Comparison of ENCODE assay signal across 17 cellular contexts in genomic region chr11:63779044-63779443, GRCh38. TPM values are rescaled to one million over a fixed set of nuclear protein-coding genes. Genes with fewer than 3 reads are reported as not detected.
DNase-seq lines count a peak whose midpoint lies in the region; ATAC-seq and TF ChIP-seq lines count a peak whose summit lies in the region.
"Had no signal": no experiment of that assay in that cellular context is flagged by ENCODE, and none has a peak within 500 bp of the region (broad histone marks: within the 10 kb centered on the region; RNA-seq: fewer than 3 reads in every experiment).

No MANE protein-coding gene starts in this region.

- H3K9ac ChIP-seq in IMR-90 (ENCODE audit: low read depth, low read length): no peak overlapping the region

- no peak overlapping the region for H3K27ac ChIP-seq in IMR-90 (ENCODE audit: insufficient read depth, low read length)
- H3K27ac ChIP-seq: HL-60, RWPE1, SJSA1 had no signal

- no peak overlapping the region for H2BK5ac ChIP-seq in IMR-90 (ENCODE audit: low read depth, low read length, poor library complexity, severe bottlenecking)

- H3K4me1 ChIP-seq in IMR-90 (ENCODE audit: control insufficient read depth, insufficient read depth, low read length): peaks cover 2% of the 10 kb centered on the region; the same call in 1 of the 2 replicates

- H3K4me2 ChIP-seq in IMR-90 (ENCODE audit: low read depth, low read length): no peak overlapping the region

- BruUV-seq in IMR-90 (replicated peaks; lab: Mats Ljungman, UMichigan): no TSS peak

- H2AK5ac ChIP-seq in IMR-90 (ENCODE audit: low read depth, low read length): no peak overlapping the region

- H3K79me1 ChIP-seq in IMR-90 (ENCODE audit: low read depth in 1 of 2, low read length in 2 of 2): no peaks in the 10 kb centered on the region

- H3K36me3 Mint-ChIP-seq in chondrocyte (ENCODE audit: low read depth): no peaks in the 10 kb centered on the region
- H3K36me3 Mint-ChIP-seq: CD4-positive, CD25-positive, alpha-beta regulatory T cell had no signal

- H3K9me3 Mint-ChIP-seq in chondrocyte (ENCODE audit: low read depth): no peaks in the 10 kb centered on the region

- no peaks in the 10 kb centered on the region for H3K9me1 ChIP-seq in IMR-90 (ENCODE audit: insufficient read depth, low read length)

- no peaks in the 10 kb centered on the region; the same call in 1 of the 2 replicates for H3K27me3 ChIP-seq in IMR-90 (ENCODE audit: control insufficient read depth, insufficient read depth, low read length)
- H3K27me3 ChIP-seq: SJSA1 had no signal

- no peak overlapping the region for H3K23ac ChIP-seq in IMR-90 (ENCODE audit: low read depth, low read length)

- no CpG with 5 or more reads among the region's 2 CpGs for WGBS in IMR-90 (ENCODE audit: extremely low coverage in 2 of 2, insufficient read length in 1 of 2), 2 experiments

- intact Hi-C loops in IMR-90 (cut with micrococcal nuclease): no loop called here

- no peak overlapping the region for H3K18ac ChIP-seq in IMR-90 (ENCODE audit: low read depth, low read length)

- TF ChIP-seq RAD21 in IMR-90 (IDR thresholded peaks at IDR 0.05; ENCODE audit: low read length): no peak

- H3K4ac ChIP-seq in IMR-90 (ENCODE audit: low read depth, low read length): no peak overlapping the region

- no peak overlapping the region for H2BK15ac ChIP-seq in IMR-90 (ENCODE audit: low read depth, low read length)

- H3K27ac Mint-ChIP-seq in chondrocyte (ENCODE audit: unreplicated experiment): no peak overlapping the region
- H3K27ac Mint-ChIP-seq: B cell; CD4-positive, CD25-positive, alpha-beta regulatory T cell had no signal

- H2AK9ac ChIP-seq in IMR-90 (replicated peaks; ENCODE audit: low read depth, low read length, poor library complexity): no peak overlapping the region

- H3K36me3 ChIP-seq in IMR-90 (ENCODE audit: control insufficient read depth, insufficient read depth, low read length): no peaks in the 10 kb centered on the region
- H3K36me3 ChIP-seq: HAP-1, SJSA1 had no signal

- no peak for TF ChIP-seq POLR2A in IMR-90 (IDR thresholded peaks at IDR 0.05; ENCODE audit: low read depth, low read length)

- dilution Hi-C loops in IMR-90 (cut with HindIII; ENCODE audit: low sequenced_read_pairs, unreplicated experiment): no loop called here

- POLR2A ChIA-PET in IMR-90 (lab: Charles Lee; ENCODE audit: unreplicated experiment): interaction anchor here (0.6 kb wide), 1 partner anchor 165 kb away, joined by 8 read pairs; no protein-coding TSS in a partner anchor

- DNase-seq in IMR-90 (no peak), chondrocyte (ENCODE audit: low spot score) (peak; percentile 6), lung microvascular endothelial cell (ENCODE audit: low read depth in 2 of 2) (peak; percentile 62), NCI-H2171 (lab: John Stamatoyannopoulos, UW) (no peak), Ammon's horn (ENCODE audit: low spot score) (no peak)
- no peak for DNase-seq in stimulated activated CD4-positive, alpha-beta T cell treated with anti-CD3 and anti-CD28 coated beads, Interleukin-15, amount 100 ng/mL, for 24 hours
- no peak for DNase-seq in activated CD4-positive, alpha-beta T cell treated with anti-CD3 and anti-CD28 coated beads, Interleukin-2, amount 50 U/mL, for 48 hours
- DNase-seq: CD4-positive, CD25-positive, alpha-beta regulatory T cell; NCI-H1930; NCI-H446 treated with DMSO at 0.1 percent for 48 hours; NCI-H748 treated with DMSO at 0.1 percent for 48 hours; PC-3 had no signal

- no peak overlapping the region for H4K5ac ChIP-seq in IMR-90 (ENCODE audit: low read depth, low read length)

- no peaks in the 10 kb centered on the region for H3K9me3 ChIP-seq in IMR-90 (ENCODE audit: control insufficient read depth, insufficient read depth, low read length)
- H3K9me3 ChIP-seq: HAP-1, SJSA1 had no signal

- no peak overlapping the region for H2BK120ac ChIP-seq in IMR-90 (ENCODE audit: low read depth, low read length)

- H2AFZ ChIP-seq in IMR-90 (replicated peaks; ENCODE audit: low read length, poor library complexity): no peak overlapping the region

- H3K4me3 ChIP-seq in IMR-90 (ENCODE audit: insufficient read depth, low read depth, low read length): no peak overlapping the region
- H3K4me3 ChIP-seq: HAP-1, SJSA1 had no signal

- CTCF ChIA-PET in IMR-90 (lab: Yijun Ruan, JAX): no interaction called here

- no peak overlapping the region for H3K14ac ChIP-seq in IMR-90 (replicated peaks; ENCODE audit: low read depth, low read length)

- H4K91ac ChIP-seq in IMR-90 (ENCODE audit: insufficient read depth, low read depth, low read length): no peak overlapping the region

- no peak overlapping the region for H4K8ac ChIP-seq in IMR-90 (ENCODE audit: low read depth in 2 of 2, low read length in 2 of 2)

- TF ChIP-seq CTCF in IMR-90 (conservative IDR thresholded peaks at IDR 0.05; ENCODE audit: low read depth, low read length) (no peak), chondrocyte (IDR thresholded peaks at IDR 0.05) (no peak)

- peaks cover 4% of the 10 kb centered on the region for H3K4me1 Mint-ChIP-seq in chondrocyte (ENCODE audit: low read depth)
- H3K4me1 Mint-ChIP-seq: B cell; CD4-positive, CD25-positive, alpha-beta regulatory T cell had no signal

- ATAC-seq in IMR-90 (ENCODE audit: low read depth): peak; percentile 77
- ATAC-seq: PC-3 had no signal

- H4K20me1 ChIP-seq in IMR-90 (ENCODE audit: insufficient read depth, low read length): no peaks in the 10 kb centered on the region

- no peaks in the 10 kb centered on the region for H3K27me3 Mint-ChIP-seq in chondrocyte (ENCODE audit: low read depth)

- no peak overlapping the region for H2BK20ac ChIP-seq in IMR-90 (ENCODE audit: low read depth, low read length)

- H3K56ac ChIP-seq in IMR-90 (ENCODE audit: extremely low read depth, insufficient read depth, low read length): no peak overlapping the region

- in situ Hi-C loops in IMR-90 (cut with MboI; ENCODE audit: low sequenced_read_pairs): no loop called here

- H3K4me3 Mint-ChIP-seq in chondrocyte (ENCODE audit: unreplicated experiment): no peak overlapping the region
- H3K4me3 Mint-ChIP-seq: B cell; CD4-positive, CD25-positive, alpha-beta regulatory T cell had no signal

TF ChIP-seq in IMR-90, 13 proteins besides CTCF, POLR2A, EP300 and RAD21:
- TF ChIP-seq MAFK (IDR thresholded peaks at IDR 0.05; ENCODE audit: low read depth, low read length): no peak
- no peak for TF ChIP-seq MAZ (IDR thresholded peaks at IDR 0.05; ENCODE audit: borderline replicate concordance, low read depth, low read length)
- no peak for TF ChIP-seq CEBPB (IDR thresholded peaks at IDR 0.05; ENCODE audit: low read depth, low read length)
- TF ChIP-seq CHD1 (IDR thresholded peaks at IDR 0.05; ENCODE audit: low read depth, low read length): no peak
- no peak for TF ChIP-seq BHLHE40 (IDR thresholded peaks at IDR 0.05; ENCODE audit: low read depth, low read length)
- no peak for TF ChIP-seq FOS (IDR thresholded peaks at IDR 0.05; ENCODE audit: low read depth, low read length)
- no peak for TF ChIP-seq USF2 (IDR thresholded peaks at IDR 0.05; ENCODE audit: low read depth, low read length)
- no peak for TF ChIP-seq NFE2L2 (IDR thresholded peaks at IDR 0.05; ENCODE audit: low read depth, low read length)
- TF ChIP-seq RFX5 (IDR thresholded peaks at IDR 0.05; ENCODE audit: low read depth, low read length): no peak
TF ChIP-seq in IMR-90: peak in this region for 0.

RNA-seq across cellular contexts. Expression of gene ZFTA, which starts 10.5 kb away (rescaled TPM):
- total RNA-seq in IMR-90 (2012; rRNA removed) (5.4 and 7.2 TPM in 2 replicates), chondrocyte (28.6 to 34.6 TPM (median 34.2 TPM) in 3 replicates), lung microvascular endothelial cell (9.1 and 9.6 TPM in 2 replicates)
- 8.1 and 8.8 TPM in 2 replicates for polyA plus RNA-seq in IMR-90 (2012; rRNA removed)
- 8.8 and 10.1 TPM in 2 replicates for polyA plus RNA-seq in IMR-90 (2012; cell fraction: cytosol; rRNA removed)
- polyA plus RNA-seq in IMR-90 (2012; cell fraction: nucleus; rRNA removed; ENCODE audit: low replicate concordance): 17.0 and 22.1 TPM in 2 replicates

RNA-seq across cellular contexts. Expression of gene SPINDOC, which starts 34.2 kb away (rescaled TPM):
- total RNA-seq in IMR-90 (2012; rRNA removed): 10.0 and 11.9 TPM in 2 replicates
- polyA plus RNA-seq in IMR-90 (2012; rRNA removed): 29.9 and 39.0 TPM in 2 replicates
- 34.0 and 34.1 TPM in 2 replicates for polyA plus RNA-seq in IMR-90 (2012; cell fraction: cytosol; rRNA removed)
- 23.5 and 34.0 TPM in 2 replicates for polyA plus RNA-seq in IMR-90 (2012; cell fraction: nucleus; rRNA removed; ENCODE audit: low replicate concordance)
- total RNA-seq in chondrocyte: 25.4 to 36.0 TPM (median 32.2 TPM) in 3 replicates
- 8.1 and 8.9 TPM in 2 replicates for total RNA-seq in lung microvascular endothelial cell

RNA-seq across cellular contexts. Expression of gene MARK2, which starts 59.9 kb away (rescaled TPM):
- total RNA-seq in IMR-90 (2012; rRNA removed) (6.6 and 7.2 TPM in 2 replicates), chondrocyte (25.3 to 30.7 TPM (median 26.2 TPM) in 3 replicates), lung microvascular endothelial cell (6.8 and 9.9 TPM in 2 replicates)
- polyA plus RNA-seq in IMR-90 (2012; rRNA removed): 17.3 and 19.9 TPM in 2 replicates
- 13.2 and 14.5 TPM in 2 replicates for polyA plus RNA-seq in IMR-90 (2012; cell fraction: cytosol; rRNA removed)
- 17.4 and 22.9 TPM in 2 replicates for polyA plus RNA-seq in IMR-90 (2012; cell fraction: nucleus; rRNA removed; ENCODE audit: low replicate concordance)

Comparison
In these comparisons a context has a peak if more than half of its experiments do, and no peak if none do; other contexts are left out.
1. DNase-seq: peak in chondrocyte (single experiment) and lung microvascular endothelial cell (2 of 2); none in IMR-90 (single experiment), stimulated activated CD4-positive, alpha-beta T cell treated with anti-CD3 and anti-CD28 coated beads, Interleukin-15, amount 100 ng/mL, for 24 hours (single experiment), NCI-H2171 (single experiment), activated CD4-positive, alpha-beta T cell treated with anti-CD3 and anti-CD28 coated beads, Interleukin-2, amount 50 U/mL, for 48 hours (0 of 2) and Ammon's horn (single experiment).